ENCODE assay signal across 1 cellular context in the genomic region with DNA sequence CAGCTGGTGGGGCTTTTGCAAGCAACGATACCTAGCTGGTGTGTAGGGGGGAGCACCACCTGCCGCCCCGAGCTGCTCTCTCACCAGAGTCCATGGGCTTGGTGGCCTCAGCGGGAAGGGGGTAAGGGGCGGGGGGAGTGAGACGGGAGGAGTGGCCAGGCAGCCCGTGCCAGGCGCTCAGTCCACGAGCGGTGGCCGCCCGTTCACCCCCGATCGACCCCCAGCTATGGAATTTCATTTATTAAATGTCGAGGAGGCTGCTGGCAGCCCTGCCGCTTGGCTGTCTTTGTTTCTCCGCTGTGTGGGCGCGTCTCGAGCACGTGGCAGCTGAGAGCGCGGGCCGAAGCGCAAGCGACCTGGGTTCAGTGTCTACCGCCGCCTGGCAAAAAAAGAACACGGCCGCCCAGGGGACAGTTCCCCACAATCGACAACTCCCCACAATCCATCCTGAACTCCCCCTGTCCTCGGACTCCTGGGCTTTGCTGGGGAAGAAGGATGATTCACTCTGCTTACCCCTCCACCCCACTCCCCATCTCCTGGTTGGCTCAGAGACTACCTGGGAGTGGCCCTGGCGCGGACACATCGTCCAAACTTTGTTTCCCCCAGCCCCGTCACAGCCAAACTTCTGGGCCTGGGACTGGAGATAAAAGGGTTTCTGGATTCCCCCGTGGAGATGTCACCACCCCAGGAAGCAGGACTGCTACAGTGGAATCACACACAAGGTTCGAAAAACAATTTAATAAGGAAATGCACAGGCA.
TF ChIP-seq lines count a peak whose summit lies in the region.

No MANE protein-coding gene starts in this region.

TF ChIP-seq in HCT116, 20 proteins besides CTCF, POLR2A, EP300 and RAD21:
- TF ChIP-seq EGR1 (IDR thresholded peaks at IDR 0.05; ENCODE audit: low read depth) (peak; percentile 54; the same call in 1 of the 2 replicates), JUND (IDR thresholded peaks at IDR 0.05) (no peak), TCF7L2 (IDR thresholded peaks at IDR 0.05; ENCODE audit: borderline replicate concordance, extremely low read depth, insufficient read depth, insufficient read length) (peak; percentile 30), SIN3A (IDR thresholded peaks at IDR 0.05; ENCODE audit: low read depth) (0 out of 2 replicates have a peak, but pooled peaks have one; percentile 39)
- TF ChIP-seq, protein P1, sequence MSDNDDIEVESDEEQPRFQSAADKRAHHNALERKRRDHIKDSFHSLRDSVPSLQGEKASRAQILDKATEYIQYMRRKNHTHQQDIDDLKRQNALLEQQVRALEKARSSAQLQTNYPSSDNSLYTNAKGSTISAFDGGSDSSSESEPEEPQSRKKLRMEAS (IDR thresholded peaks at IDR 0.05) = peak; percentile 98
- TF ChIP-seq, protein P2, sequence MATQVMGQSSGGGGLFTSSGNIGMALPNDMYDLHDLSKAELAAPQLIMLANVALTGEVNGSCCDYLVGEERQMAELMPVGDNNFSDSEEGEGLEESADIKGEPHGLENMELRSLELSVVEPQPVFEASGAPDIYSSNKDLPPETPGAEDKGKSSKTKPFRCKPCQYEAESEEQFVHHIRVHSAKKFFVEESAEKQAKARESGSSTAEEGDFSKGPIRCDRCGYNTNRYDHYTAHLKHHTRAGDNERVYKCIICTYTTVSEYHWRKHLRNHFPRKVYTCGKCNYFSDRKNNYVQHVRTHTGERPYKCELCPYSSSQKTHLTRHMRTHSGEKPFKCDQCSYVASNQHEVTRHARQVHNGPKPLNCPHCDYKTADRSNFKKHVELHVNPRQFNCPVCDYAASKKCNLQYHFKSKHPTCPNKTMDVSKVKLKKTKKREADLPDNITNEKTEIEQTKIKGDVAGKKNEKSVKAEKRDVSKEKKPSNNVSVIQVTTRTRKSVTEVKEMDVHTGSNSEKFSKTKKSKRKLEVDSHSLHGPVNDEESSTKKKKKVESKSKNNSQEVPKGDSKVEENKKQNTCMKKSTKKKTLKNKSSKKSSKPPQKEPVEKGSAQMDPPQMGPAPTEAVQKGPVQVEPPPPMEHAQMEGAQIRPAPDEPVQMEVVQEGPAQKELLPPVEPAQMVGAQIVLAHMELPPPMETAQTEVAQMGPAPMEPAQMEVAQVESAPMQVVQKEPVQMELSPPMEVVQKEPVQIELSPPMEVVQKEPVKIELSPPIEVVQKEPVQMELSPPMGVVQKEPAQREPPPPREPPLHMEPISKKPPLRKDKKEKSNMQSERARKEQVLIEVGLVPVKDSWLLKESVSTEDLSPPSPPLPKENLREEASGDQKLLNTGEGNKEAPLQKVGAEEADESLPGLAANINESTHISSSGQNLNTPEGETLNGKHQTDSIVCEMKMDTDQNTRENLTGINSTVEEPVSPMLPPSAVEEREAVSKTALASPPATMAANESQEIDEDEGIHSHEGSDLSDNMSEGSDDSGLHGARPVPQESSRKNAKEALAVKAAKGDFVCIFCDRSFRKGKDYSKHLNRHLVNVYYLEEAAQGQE (IDR thresholded peaks at IDR 0.05; ENCODE audit: low read depth) = no peak
